1 cellular context compared by ENCODE assay signal in genomic region chr7:151755131-151755787, GRCh38.
TF ChIP-seq lines count a peak whose summit lies in the region.

No MANE protein-coding gene starts in this region.

TF ChIP-seq in SK-N-SH, 30 proteins besides CTCF, POLR2A, EP300 and RAD21 (continued from another document):
- no peak for TF ChIP-seq USF2 (IDR thresholded peaks at IDR 0.05; ENCODE audit: borderline replicate concordance, low read depth, low read length)
